1 cellular context compared by ENCODE assay signal in genomic region chr16:72664480-72665408, GRCh38.
TF ChIP-seq lines count a peak whose summit lies in the region.

No MANE protein-coding gene starts in this region.

TF ChIP-seq in HepG2, 621 proteins besides CTCF, POLR2A, EP300 and RAD21 (continued from another document and continues in another):
- TF ChIP-seq ZBTB40 (IDR thresholded peaks at IDR 0.05) (peak; percentile 67), ZBTB40 (CRISPR knock-in tag; IDR thresholded peaks at IDR 0.05) (no peak; the same call in 1 of the 2 replicates), ZBTB20 (CRISPR knock-in tag; IDR thresholded peaks at IDR 0.05; ENCODE audit: borderline replicate concordance, low read depth) (no peak), THAP11 (CRISPR knock-in tag; IDR thresholded peaks at IDR 0.05) (peak; percentile 79), MZF1 (CRISPR knock-in tag; IDR thresholded peaks at IDR 0.05; ENCODE audit: borderline replicate concordance) (no peak), ZNF788 (CRISPR knock-in tag; IDR thresholded peaks at IDR 0.05; ENCODE audit: borderline replicate concordance) (peak; percentile 64; the same call in 1 of the 2 replicates), FOXK1 (CRISPR knock-in tag; IDR thresholded peaks at IDR 0.05; ENCODE audit: borderline replicate concordance, low read depth) (peak; percentile 60; the same call in 1 of the 2 replicates), NONO (IDR thresholded peaks at IDR 0.05) (no peak), NONO (CRISPR knock-in tag; conservative IDR thresholded peaks at IDR 0.05) (peak; percentile 50), ZNF317 (CRISPR knock-in tag; IDR thresholded peaks at IDR 0.05) (peak; percentile 78), ZNF501 (CRISPR knock-in tag; IDR thresholded peaks at IDR 0.05) (peak; percentile 78), KDM5B (CRISPR knock-in tag; IDR thresholded peaks at IDR 0.05; ENCODE audit: borderline replicate concordance) (peak; percentile 72; the same call in 1 of the 2 replicates), SIX1 (CRISPR knock-in tag; IDR thresholded peaks at IDR 0.05; ENCODE audit: borderline replicate concordance) (0 out of 2 replicates have a peak, but pooled peaks have one; percentile 20), ZXDC (CRISPR knock-in tag; IDR thresholded peaks at IDR 0.05) (no peak), ZNF543 (CRISPR knock-in tag; IDR thresholded peaks at IDR 0.05) (0 out of 2 replicates have a peak, but pooled peaks have one; percentile 11), ZFY (CRISPR knock-in tag; IDR thresholded peaks at IDR 0.05) (peak; percentile 74), ZIK1 (CRISPR knock-in tag; IDR thresholded peaks at IDR 0.05; ENCODE audit: borderline replicate concordance, low read depth) (0 out of 2 replicates have a peak, but pooled peaks have one; percentile 15), ARID4A (CRISPR knock-in tag; IDR thresholded peaks at IDR 0.05; ENCODE audit: borderline replicate concordance) (peak; percentile 100), ZNF547 (CRISPR knock-in tag; IDR thresholded peaks at IDR 0.05) (0 out of 2 replicates have a peak, but pooled peaks have one; percentile 24), KLF15 (CRISPR knock-in tag; IDR thresholded peaks at IDR 0.05; ENCODE audit: borderline replicate concordance) (peak; percentile 27; the same call in 1 of the 2 replicates), KMT2A (CRISPR knock-in tag; IDR thresholded peaks at IDR 0.05) (peak; percentile 94), HNRNPL (IDR thresholded peaks at IDR 0.05; ENCODE audit: low read depth, low read length) (0 out of 2 replicates have a peak, but pooled peaks have one; percentile 18), HNRNPLL (IDR thresholded peaks at IDR 0.05; ENCODE audit: low read depth, low read length, poor library complexity, severe bottlenecking) (peak; percentile 57), KMT2B (CRISPR knock-in tag; IDR thresholded peaks at IDR 0.05) (peak; percentile 89), BRCA1 (CRISPR knock-in tag; IDR thresholded peaks at IDR 0.05) (0 out of 2 replicates have a peak, but pooled peaks have one; percentile 36), PHF8 (CRISPR knock-in tag; IDR thresholded peaks at IDR 0.05) (peak; percentile 85), ZNF605 (CRISPR knock-in tag; IDR thresholded peaks at IDR 0.05) (peak; percentile 84), AGO2 (optimal IDR thresholded peaks at IDR 0.05; ENCODE audit: low read depth, low read length) (peak; percentile 39), ZNF879 (CRISPR knock-in tag; IDR thresholded peaks at IDR 0.05) (0 out of 2 replicates have a peak, but pooled peaks have one; percentile 25), REPIN1 (CRISPR knock-in tag; IDR thresholded peaks at IDR 0.05; ENCODE audit: borderline replicate concordance, low read depth) (no peak; the same call in 1 of the 2 replicates), ZEB1 (IDR thresholded peaks at IDR 0.05; ENCODE audit: insufficient replicate concordance, low read depth) (peak; percentile 42), SP1 (IDR thresholded peaks at IDR 0.05) (no peak), SP1 (CRISPR knock-in tag; IDR thresholded peaks at IDR 0.05) (0 out of 2 replicates have a peak, but pooled peaks have one; percentile 36), KLF16 (CRISPR knock-in tag; IDR thresholded peaks at IDR 0.05) (peak in 1 of 2 experiments; percentile 55; a peak in 1 of 4 replicates), ZFP36L1 (CRISPR knock-in tag; IDR thresholded peaks at IDR 0.05) (no peak; the same call in 1 of the 2 replicates), ZGPAT (CRISPR knock-in tag; IDR thresholded peaks at IDR 0.05) (peak; percentile 59; the same call in 1 of the 2 replicates), SMARCC2 (IDR thresholded peaks at IDR 0.05) (no peak; the same call in 1 of the 2 replicates), ZNF430 (CRISPR knock-in tag; IDR thresholded peaks at IDR 0.05) (0 out of 2 replicates have a peak, but pooled peaks have one; percentile 4), TBL1XR1 (IDR thresholded peaks at IDR 0.05; ENCODE audit: borderline replicate concordance, low read length, partially characterized antibody) (peak; percentile 26), RARA (CRISPR knock-in tag; IDR thresholded peaks at IDR 0.05) (0 out of 2 replicates have a peak, but pooled peaks have one; percentile 6), ZNF230 (CRISPR knock-in tag; IDR thresholded peaks at IDR 0.05) (0 out of 2 replicates have a peak, but pooled peaks have one; percentile 32), MEIS2 (CRISPR knock-in tag; IDR thresholded peaks at IDR 0.05) (peak; percentile 27; the same call in 1 of the 2 replicates), ZNF841 (CRISPR knock-in tag; IDR thresholded peaks at IDR 0.05; ENCODE audit: borderline replicate concordance) (no peak), HIVEP1 (CRISPR knock-in tag; IDR thresholded peaks at IDR 0.05) (no peak; the same call in 1 of the 2 replicates), GABPB1 (CRISPR knock-in tag; IDR thresholded peaks at IDR 0.05) (peak; percentile 96), SP140L (CRISPR knock-in tag; IDR thresholded peaks at IDR 0.05; ENCODE audit: borderline replicate concordance) (0 out of 2 replicates have a peak, but pooled peaks have one; percentile 27), STAG1 (CRISPR knock-in tag; IDR thresholded peaks at IDR 0.05) (peak; percentile 2; the same call in 1 of the 2 replicates), SMAD3 (CRISPR knock-in tag; IDR thresholded peaks at IDR 0.05) (peak; percentile 50; the same call in 1 of the 2 replicates), NFKBIZ (CRISPR knock-in tag; IDR thresholded peaks at IDR 0.05) (0 out of 2 replicates have a peak, but pooled peaks have one; percentile 37), ZNF224 (CRISPR knock-in tag; IDR thresholded peaks at IDR 0.05) (peak; percentile 85; the same call in 1 of the 2 replicates), ZNF256 (CRISPR knock-in tag; conservative IDR thresholded peaks at IDR 0.05) (peak; percentile 72; the same call in 1 of the 2 replicates), AKAP8 (CRISPR knock-in tag; IDR thresholded peaks at IDR 0.05) (0 out of 2 replicates have a peak, but pooled peaks have one; percentile 78)
